In genomic region chr14:89701079-89702043, GRCh38 we compare ENCODE assay signal across 8 cellular contexts.
DNase-seq lines count a peak whose midpoint lies in the region; ATAC-seq lines count a peak whose summit lies in the region.

No MANE protein-coding gene starts in this region.

- H3K36me3 ChIP-seq in NT2/D1 (ENCODE audit: insufficient read depth, insufficient read length, low read length), result no peaks in the 10 kb centered on the region
- no peaks in the 10 kb centered on the region for H3K36me3 ChIP-seq in muscle layer of colon (ENCODE audit: insufficient read depth, low read length)

- H3K27ac ChIP-seq in muscle layer of colon (ENCODE audit: low read depth, low read length), result peak overlapping the region; percentile 68

- H3K4me3 ChIP-seq in NT2/D1 (ENCODE audit: insufficient read length, low read depth), result peak overlapping the region; percentile 46
- H3K4me3 ChIP-seq in muscle layer of colon (ENCODE audit: low read depth in 1 of 2, low read length in 2 of 2), result peak overlapping the region; percentile 63 to 68

- H3K9ac ChIP-seq in NT2/D1 (ENCODE audit: insufficient read length, low read depth) (peak overlapping the region; percentile 62), muscle layer of colon (ENCODE audit: low read length) (no peak overlapping the region)

- H3K9me3 ChIP-seq in NT2/D1 (ENCODE audit: insufficient read depth, low read length) (peaks cover 8% of the 10 kb centered on the region; the same call in 1 of the 2 replicates), muscle layer of colon (ENCODE audit: low read length) (no peaks in the 10 kb centered on the region)

- ATAC-seq in GM19372 (IDR thresholded peaks at IDR 0.05; ENCODE audit: low read depth, unreplicated experiment) (peak; percentile 86), HG03565 (IDR thresholded peaks at IDR 0.05; ENCODE audit: unreplicated experiment) (peak; percentile 82), esophagus mucosa (peak; percentile 87)

- H3K4me1 ChIP-seq in NT2/D1 (ENCODE audit: insufficient read depth, insufficient read length), result no peaks in the 10 kb centered on the region
- peaks cover 21% of the 10 kb centered on the region for H3K4me1 ChIP-seq in muscle layer of colon (ENCODE audit: insufficient read depth, low read length)

- peak; percentile 76 for DNase-seq in Ammon's horn (ENCODE audit: low spot score)
- peak; percentile 55 for DNase-seq in NT2/D1 (ENCODE audit: low read depth, low spot score)
- peak; percentile 84 for DNase-seq in activated T-cell treated with anti-CD3 and anti-CD28 coated beads for 48 hours (ENCODE audit: low read depth)
- DNase-seq in stimulated activated CD8-positive, alpha-beta memory T cell treated with anti-CD3 and anti-CD28 coated beads, Interleukin-4, amount 100 ng/mL, for 48 hours, result peak; percentile 92

- H3K27me3 ChIP-seq in NT2/D1 (ENCODE audit: insufficient read depth, insufficient read length) (peaks cover 4% of the 10 kb centered on the region), muscle layer of colon (ENCODE audit: control insufficient read depth in 1 of 2, insufficient read depth in 2 of 2, low read length in 2 of 2) (no peaks in the 10 kb centered on the region)

Comparison
In these comparisons a context has a peak if more than half of its experiments do, and no peak if none do; other contexts are left out.
1. Peak in every context shown above with its lines: DNase-seq, ATAC-seq, H3K4me3 ChIP-seq and H3K27ac ChIP-seq.